ENCODE assay signal across 18 cellular contexts in the genomic region with DNA sequence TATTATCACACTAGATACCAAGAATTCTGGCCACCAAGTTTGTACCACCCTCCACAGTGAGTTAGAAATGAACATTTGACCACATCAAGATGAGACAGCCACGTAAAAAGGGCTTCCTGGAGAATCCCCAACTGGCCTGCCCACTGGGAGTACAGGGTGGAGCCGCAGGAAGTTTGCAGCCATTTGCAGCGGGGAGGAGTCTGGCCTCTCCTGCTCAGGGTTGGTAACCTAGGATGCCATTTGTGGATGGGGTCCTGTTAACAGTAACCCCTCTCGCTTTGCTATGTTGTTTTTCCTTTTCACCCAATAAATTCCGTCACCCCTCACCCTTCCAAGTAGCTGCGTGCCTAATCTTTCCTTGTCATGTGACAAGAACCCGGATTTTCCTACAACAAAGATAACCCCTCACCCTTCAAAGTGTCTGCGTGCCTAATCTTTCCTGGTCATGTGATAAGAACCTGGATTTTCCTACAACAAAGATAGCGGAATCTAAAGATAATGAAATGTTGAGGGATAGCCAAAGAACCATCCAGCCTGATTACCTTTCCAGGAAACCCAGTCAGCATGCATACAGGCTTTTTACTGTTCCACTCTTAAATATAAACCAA.
DNase-seq lines count a peak whose midpoint lies in the region; ATAC-seq, FAIRE-seq and TF ChIP-seq lines count a peak whose summit lies in the region.
"Had no signal": no experiment of that assay in that cellular context is flagged by ENCODE, and none has a peak within 500 bp of the region (broad histone marks: within the 10 kb centered on the region; RNA-seq: fewer than 3 reads in every experiment).

No MANE protein-coding gene starts in this region.

- no peak for TF ChIP-seq EP300 in K562 (IDR thresholded peaks at IDR 0.05; ENCODE audit: low read length)
- TF ChIP-seq EP300 in stomach (IDR thresholded peaks at IDR 0.05): no peak
- TF ChIP-seq EP300 in esophagus muscularis mucosa (IDR thresholded peaks at IDR 0.05): no peak

- intact Hi-C loops in K562 (cut with micrococcal nuclease): no loop called here
- intact Hi-C loops in stomach (cut with DNase I; ENCODE audit: low total_unique reads): no loop called here
- intact Hi-C loops in mammary epithelial cell (cut with micrococcal nuclease): no loop called here
- intact Hi-C loops in esophagus muscularis mucosa (cut with DNase I): no loop called here

- in situ Hi-C loops in K562 (cut with MboI): no loop called here
- in situ Hi-C loops in mammary epithelial cell (cut with MboI; ENCODE audit: low sequenced_read_pairs in 2 of 2): no loop called here

- TF ChIP-seq POLR2A in K562 (conservative IDR thresholded peaks at IDR 0.05): no peak
- TF ChIP-seq POLR2A in stomach (IDR thresholded peaks at IDR 0.05): no peak
- no peak for TF ChIP-seq POLR2A in esophagus muscularis mucosa (IDR thresholded peaks at IDR 0.05; ENCODE audit: low read depth)

- ATAC-seq in K562: no peak
- ATAC-seq: HCT116, Right ventricle myocardium inferior had no signal

- H3K4me3 ChIP-seq in HEK293 (ENCODE audit: low read depth, low read length): no peak overlapping the region
- H3K4me3 ChIP-seq in K562: no peak overlapping the region
- H3K4me3 ChIP-seq in stomach: no peak overlapping the region
- no peak overlapping the region for H3K4me3 ChIP-seq in mammary epithelial cell (replicated peaks in 1 of 3; ENCODE audit: insufficient read depth in 1 of 3, low read depth in 2 of 3, low read length in 3 of 3)
- H3K4me3 ChIP-seq in esophagus muscularis mucosa: no peak overlapping the region

- dilution Hi-C loops in mammary epithelial cell (cut with HindIII; ENCODE audit: low sequenced_read_pairs): no loop called here

- H3K27ac ChIP-seq in HEK293 (ENCODE audit: extremely low read depth, low read depth, low read length): no peak overlapping the region
- H3K27ac ChIP-seq in K562 (ENCODE audit: extremely low read depth, low read depth, low read length): no peak overlapping the region
- H3K27ac ChIP-seq in stomach: no peak overlapping the region
- no peak overlapping the region for H3K27ac ChIP-seq in mammary epithelial cell (ENCODE audit: insufficient read depth, low read depth, low read length)
- H3K27ac ChIP-seq in esophagus muscularis mucosa (replicated peaks in 1 of 4): no peak overlapping the region

- no TSS peak for BruUV-seq in K562 (replicated peaks; lab: Mats Ljungman, UMichigan)
- no TSS peak for BruUV-seq in mammary epithelial cell (replicated peaks; lab: Mats Ljungman, UMichigan)

- no peaks in the 10 kb centered on the region for H3K9me3 ChIP-seq in HEK293 (ENCODE audit: control insufficient read depth, insufficient read depth, low read depth, low read length)
- H3K9me3 ChIP-seq in K562 (replicated peaks; ENCODE audit: control insufficient read depth, insufficient read depth, low read depth, low read length): no peaks in the 10 kb centered on the region
- peaks cover 0 to 14% (median 9%) of the 10 kb centered on the region in 4 donors for H3K9me3 ChIP-seq in stomach
- H3K9me3 ChIP-seq in mammary epithelial cell (replicated peaks; ENCODE audit: insufficient read depth, low read length): no peaks in the 10 kb centered on the region
- H3K9me3 ChIP-seq in esophagus muscularis mucosa: peaks cover 0 to 6% (median 0%) of the 10 kb centered on the region in 4 donors

- H3K79me2 ChIP-seq in K562 (ENCODE audit: control insufficient read depth, insufficient read depth, low read length) (no peaks in the 10 kb centered on the region), mammary epithelial cell (ENCODE audit: insufficient read depth, low read length) (no peaks in the 10 kb centered on the region)

- no peak for FAIRE-seq in K562 (lab: Jason Lieb, UNC)
- FAIRE-seq: RCC 7860 had no signal

- no peak for TF ChIP-seq CTCF in HEK293 (tag by site-specific recombination; IDR thresholded peaks at IDR 0.05)
- no peak for TF ChIP-seq CTCF in K562 (IDR thresholded peaks at IDR 0.05 in 2 of 3, conservative IDR thresholded peaks at IDR 0.05 in 1 of 3; ENCODE audit: insufficient read depth in 2 of 3, low read depth in 1 of 3, low read length in 3 of 3)
- TF ChIP-seq CTCF in stomach (IDR thresholded peaks at IDR 0.05): no peak
- TF ChIP-seq CTCF in mammary epithelial cell (conservative IDR thresholded peaks at IDR 0.05 in 1 of 2, IDR thresholded peaks at IDR 0.05 in 1 of 2; ENCODE audit: extremely low read depth in 1 of 2, insufficient read depth in 1 of 2, low read depth in 1 of 2, low read length in 2 of 2): no peak
- no peak for TF ChIP-seq CTCF in esophagus muscularis mucosa (IDR thresholded peaks at IDR 0.05)

- no peak for TF ChIP-seq RAD21 in K562 (CRISPR knock-in tag; conservative IDR thresholded peaks at IDR 0.05 in 1 of 2, IDR thresholded peaks at IDR 0.05 in 1 of 2)

- H3K27me3 ChIP-seq in K562 (ENCODE audit: control insufficient read depth in 2 of 2, insufficient read depth in 2 of 2, low read length in 2 of 2): no peaks in the 10 kb centered on the region
- no peaks in the 10 kb centered on the region for H3K27me3 ChIP-seq in stomach
- H3K27me3 ChIP-seq in mammary epithelial cell (ENCODE audit: insufficient read depth, low read length): no peaks in the 10 kb centered on the region
- no peaks in the 10 kb centered on the region for H3K27me3 ChIP-seq in esophagus muscularis mucosa

- no peak overlapping the region for H3K9ac ChIP-seq in K562 (ENCODE audit: insufficient read depth in 1 of 2, low read depth in 2 of 2, low read length in 2 of 2)
- no peak overlapping the region for H3K9ac ChIP-seq in mammary epithelial cell (ENCODE audit: insufficient read depth, low read length)

- H3K36me3 ChIP-seq in HEK293 (ENCODE audit: control insufficient read depth in 2 of 2, insufficient read depth in 1 of 2, low read length in 2 of 2): no peaks in the 10 kb centered on the region
- no peaks in the 10 kb centered on the region for H3K36me3 ChIP-seq in K562 (ENCODE audit: control insufficient read depth, insufficient read depth, low read length)
- no peaks in the 10 kb centered on the region for H3K36me3 ChIP-seq in stomach
- no peaks in the 10 kb centered on the region for H3K36me3 ChIP-seq in mammary epithelial cell (ENCODE audit: insufficient read depth, low read length)
- H3K36me3 ChIP-seq in esophagus muscularis mucosa: no peaks in the 10 kb centered on the region

- H2AFZ ChIP-seq in K562 (ENCODE audit: low read depth, low read length) (no peak overlapping the region), mammary epithelial cell (ENCODE audit: low read depth, low read length) (no peak overlapping the region)

- H3K4me2 ChIP-seq in K562 (ENCODE audit: insufficient read depth, low read length) (no peak overlapping the region), mammary epithelial cell (ENCODE audit: insufficient read depth, low read depth, low read length) (no peak overlapping the region)

- H4K20me1 ChIP-seq in K562 (replicated peaks; ENCODE audit: control insufficient read depth, insufficient read depth, low read length): no peaks in the 10 kb centered on the region
- H4K20me1 ChIP-seq in mammary epithelial cell (ENCODE audit: insufficient read depth, low read length): no peaks in the 10 kb centered on the region

- DNase-seq in K562 (ENCODE audit: extremely low read depth in 1 of 4, low spot score in 3 of 4) (no peak), islet precursor cell (peak; percentile 66), stomach (peak; percentile 35), mammary epithelial cell (no peak), esophagus muscularis mucosa (ENCODE audit: extremely low spot score) (no peak), NK-92 (lab: John Stamatoyannopoulos, UW; ENCODE audit: unreplicated experiment) (no peak)
- DNase-seq: ACHN; C1 segment of cervical spinal cord; CD8-positive, alpha-beta memory T cell; DMS79; KBM-7; NCI-H1105 treated with DMSO at 0.1 percent for 48 hours; NCI-H1694; NK-92 treated with Interleukin-12 subunit alpha and Interleukin-12 subunit beta, amount 100 ng/mL, for 24 hours had no signal

- CTCF ChIA-PET in HEK293 (lab: Yijun Ruan, JAX) (no interaction called here), K562 (lab: Yijun Ruan, JAX; ENCODE audit: low intra/inter-chr PET ratio) (no interaction called here), mammary epithelial cell (lab: Charles Lee; ENCODE audit: low non-redundant PET) (no interaction called here)

- H3K4me1 ChIP-seq in HEK293 (ENCODE audit: control insufficient read depth, insufficient read depth, low read length): no peaks in the 10 kb centered on the region
- H3K4me1 ChIP-seq in K562 (replicated peaks in 1 of 2; ENCODE audit: control insufficient read depth in 2 of 2, insufficient read depth in 2 of 2, low read length in 2 of 2): no peaks in the 10 kb centered on the region
- H3K4me1 ChIP-seq in stomach: peaks cover 0 to 9% (median 2%) of the 10 kb centered on the region in 4 donors
- no peaks in the 10 kb centered on the region for H3K4me1 ChIP-seq in mammary epithelial cell (ENCODE audit: insufficient read depth, low read length)
- no peaks in the 10 kb centered on the region for H3K4me1 ChIP-seq in esophagus muscularis mucosa

- 3% methylated on average over 9 of the region's 9 CpGs for WGBS in K562 (ENCODE audit: insufficient coverage, low coverage, missing lambda C conversion rate)
- 25 to 44% (median 39%) methylated on average over 9 of the region's 9 CpGs for WGBS in stomach, 5 donors
- WGBS in mammary epithelial cell (ENCODE audit: low coverage, missing lambda C conversion rate): 72% methylated on average over 9 of the region's 9 CpGs
- 71% methylated on average over 9 of the region's 9 CpGs for WGBS in esophagus muscularis mucosa

- POLR2A ChIA-PET in HEK293 (lab: Yijun Ruan, JAX): no interaction called here
- POLR2A ChIA-PET in K562 (lab: Yijun Ruan, JAX): no interaction called here

- no peaks in the 10 kb centered on the region for H3K9me1 ChIP-seq in K562 (ENCODE audit: control insufficient read depth, insufficient read depth, low read length)

TF ChIP-seq in HEK293, 187 proteins besides CTCF, POLR2A, EP300 and RAD21:
- TF ChIP-seq TRIM28 (IDR thresholded peaks at IDR 0.05; ENCODE audit: borderline replicate concordance, low read length) (peak; percentile 58; the same call in 1 of the 2 replicates), SETDB1 (IDR thresholded peaks at IDR 0.05; ENCODE audit: insufficient read length, low read length) (peak; percentile 15), ZNF701 (tag by site-specific recombination; IDR thresholded peaks at IDR 0.05) (no peak)

Comparison
In these comparisons a context has a peak if more than half of its experiments do, and no peak if none do; other contexts are left out.
1. DNase-seq: peak in islet precursor cell (single experiment) and stomach (single experiment); none in K562 (0 of 4), mammary epithelial cell (single experiment), esophagus muscularis mucosa (single experiment) and NK-92 (single experiment).